In genomic region chr5:36153299-36153677, GRCh38 we compare ENCODE assay signal across 9 cellular contexts. TPM values are rescaled to one million over a fixed set of nuclear protein-coding genes. Genes with fewer than 3 reads are reported as not detected.
DNase-seq lines count a peak whose midpoint lies in the region; ATAC-seq, FAIRE-seq and TF ChIP-seq lines count a peak whose summit lies in the region.
"Had no signal": no experiment of that assay in that cellular context is flagged by ENCODE, and none has a peak within 500 bp of the region (broad histone marks: within the 10 kb centered on the region; RNA-seq: fewer than 3 reads in every experiment).

No MANE protein-coding gene starts in this region.

- H4K8ac ChIP-seq in H1 (ENCODE audit: extremely low read depth, insufficient read depth, low read length) = no peak overlapping the region

- no peak overlapping the region for H2AFZ ChIP-seq in OCI-LY3 (ENCODE audit: low read depth, low read length)
- H2AFZ ChIP-seq in H1 (ENCODE audit: low read length) = no peak overlapping the region

- no peaks in the 10 kb centered on the region for H4K20me1 ChIP-seq in OCI-LY3 (ENCODE audit: insufficient read depth, low read length)
- no peaks in the 10 kb centered on the region for H4K20me1 ChIP-seq in H1 (replicated peaks in 1 of 2; ENCODE audit: control insufficient read depth in 1 of 2, insufficient read depth in 2 of 2, low read length in 2 of 2)

- no peak overlapping the region for H3K14ac ChIP-seq in H1 (ENCODE audit: insufficient read length)

- FAIRE-seq in H1 (lab: Jason Lieb, UNC) = no peak

- H3K9me3 ChIP-seq in OCI-LY3 (ENCODE audit: insufficient read depth, low read length) (no peaks in the 10 kb centered on the region), H1 (ENCODE audit: insufficient read depth in 2 of 2, low read depth in 1 of 2, low read length in 1 of 2) (no peaks in the 10 kb centered on the region), ovary (no peaks in the 10 kb centered on the region)

- peak overlapping the region; percentile 96 for H3K4me3 ChIP-seq in GM08714 (ENCODE audit: low read length)
- peak overlapping the region; percentile 97 for H3K4me3 ChIP-seq in OCI-LY3 (ENCODE audit: low read length)
- peak overlapping the region in 2 of 4 experiments; percentile 85; a peak in 6 of 8 replicates for H3K4me3 ChIP-seq in H1 (ENCODE audit: extremely low read depth in 1 of 4, insufficient read depth in 2 of 4, low read depth in 3 of 4, low read length in 4 of 4)
- peak overlapping the region; percentile 92 for H3K4me3 ChIP-seq in ovary

- no peak overlapping the region for H3K23ac ChIP-seq in H1 (ENCODE audit: insufficient read length)

- H2BK120ac ChIP-seq in H1 (replicated peaks; ENCODE audit: low read depth, low read length) = no peak overlapping the region

- H3K79me2 ChIP-seq in OCI-LY3 (ENCODE audit: low read length) (peaks cover 42% of the 10 kb centered on the region), H1 (ENCODE audit: control insufficient read depth in 1 of 2, insufficient read depth in 2 of 2, low read length in 2 of 2) (peaks cover 0 to 43% of the 10 kb centered on the region in 2 experiments; a peak in 3 of 4 replicates)

- peaks cover 12% of the 10 kb centered on the region; the same call in 1 of the 2 replicates for H3K23me2 ChIP-seq in H1 (ENCODE audit: low read depth, low read length)

- H4K91ac ChIP-seq in H1 (replicated peaks; ENCODE audit: insufficient read length, low read length) = no peak overlapping the region

- DNase-seq in H1 (ENCODE audit: low read depth in 1 of 2, low spot score in 2 of 2) = no peak
- no peak for DNase-seq in ovary
- DNase-seq: NCI-H1092 treated with DMSO at 0.1 percent for 48 hours, nucleus accumbens had no signal

- CTCF ChIA-PET in H1 (lab: Charles Lee; ENCODE audit: partially characterized antibody) = interaction anchor here (0.6 to 6.1 kb wide), 5 partner anchors 12 to 241 kb away, joined by 3 to 44 read pairs (median 6); no protein-coding TSS in a partner anchor

- no peak for TF ChIP-seq RAD21 in H1 (IDR thresholded peaks at IDR 0.05 in 1 of 2, conservative IDR thresholded peaks at IDR 0.05 in 1 of 2; ENCODE audit: low read depth in 2 of 2, low read length in 2 of 2)

- H3K36me3 ChIP-seq in OCI-LY3 (replicated peaks; ENCODE audit: low read depth, low read length) (peaks cover 18% of the 10 kb centered on the region), H1 (ENCODE audit: control insufficient read depth in 2 of 4, insufficient read depth in 4 of 4, low read length in 3 of 4) (peaks cover 0 to 43% (median 14%) of the 10 kb centered on the region in 4 experiments; a peak in 7 of 8 replicates), ovary (no peaks in the 10 kb centered on the region)

- H3K4me1 ChIP-seq in OCI-LY3 (ENCODE audit: low read length) = peaks cover 8% of the 10 kb centered on the region; the same call in 1 of the 2 replicates
- H3K4me1 ChIP-seq in H1 (replicated peaks in 1 of 4; ENCODE audit: control insufficient read depth in 3 of 4, insufficient read depth in 4 of 4, low read length in 3 of 4) = peaks cover 0 to 5% (median 2%) of the 10 kb centered on the region in 4 experiments; a peak in 3 of 7 replicates
- H3K4me1 ChIP-seq in ovary (ENCODE audit: insufficient read depth) = peaks cover 3% of the 10 kb centered on the region

- ATAC-seq in HG03097 (IDR thresholded peaks at IDR 0.05; ENCODE audit: low FRiP score, unreplicated experiment) = no peak
- no peak for ATAC-seq in GM18511 (IDR thresholded peaks at IDR 0.05; ENCODE audit: unreplicated experiment)
- no peak for ATAC-seq in HG02763 (IDR thresholded peaks at IDR 0.05; ENCODE audit: unreplicated experiment)

- 86% methylated on average over 7 of the region's 7 CpGs; no CpG with 5 or more reads in 1 of the 2 experiments for WGBS in H1 (ENCODE audit: extremely low coverage in 1 of 2, insufficient coverage in 1 of 2, insufficient read length in 1 of 2, insufficient replicate concordance in 2 of 2, low coverage in 1 of 2, low lambda C conversion rate in 2 of 2, missing lambda C conversion rate in 1 of 2), 2 experiments
- 42 to 50% (median 47%) methylated on average over 7 of the region's 7 CpGs for WGBS in ovary, 3 donors

- POLR2A ChIA-PET in H1 (lab: Charles Lee; ENCODE audit: partially characterized antibody) = interaction anchor here (0.9 to 1.9 kb wide), 5 partner anchors 13 to 86 kb away, joined by 3 to 10 read pairs (median 4); partner anchors contain the start of gene UGT3A2

- H3K4ac ChIP-seq in H1 (replicated peaks; ENCODE audit: insufficient read length, low read depth, low read length) = no peak overlapping the region

- no peak overlapping the region for H2BK15ac ChIP-seq in H1 (ENCODE audit: low read length)

- H2BK12ac ChIP-seq in H1 (ENCODE audit: low read depth, low read length) = no peak overlapping the region

- no peaks in the 10 kb centered on the region for H3K27me3 ChIP-seq in OCI-LY3 (ENCODE audit: low read depth, low read length)
- H3K27me3 ChIP-seq in H1 (replicated peaks in 1 of 4; ENCODE audit: control insufficient read depth in 3 of 4, extremely low read depth in 1 of 4, insufficient read depth in 3 of 4, low read length in 3 of 4) = no peaks in the 10 kb centered on the region
- no peaks in the 10 kb centered on the region for H3K27me3 ChIP-seq in ovary

- H2BK20ac ChIP-seq in H1 (ENCODE audit: low read length) = no peak overlapping the region

- no peak overlapping the region for H3K18ac ChIP-seq in H1 (ENCODE audit: extremely low read depth, low read length)

- no peak for TF ChIP-seq EP300 in H1 (IDR thresholded peaks at IDR 0.05; ENCODE audit: borderline replicate concordance in 1 of 2, low read depth in 2 of 2, low read length in 2 of 2)
- TF ChIP-seq EP300 in ovary (IDR thresholded peaks at IDR 0.05) = no peak

- no peak overlapping the region for H2AK5ac ChIP-seq in H1 (ENCODE audit: low read depth, low read length)

- H3K27ac ChIP-seq in OCI-LY3 (ENCODE audit: low read length) (no peak overlapping the region), H1 (ENCODE audit: low read depth, low read length) (no peak overlapping the region), ovary (no peak overlapping the region)

- H3K9ac ChIP-seq in OCI-LY3 (ENCODE audit: low read length) (peak overlapping the region; percentile 94), H1 (replicated peaks in 1 of 4; ENCODE audit: extremely low read depth in 1 of 4, low read depth in 3 of 4, low read length in 3 of 4) (no peak overlapping the region)

- TF ChIP-seq POLR2A in H1 (IDR thresholded peaks at IDR 0.05; ENCODE audit: control extremely low read depth in 1 of 2, low read depth in 2 of 2, low read length in 2 of 2) (no peak), ovary (IDR thresholded peaks at IDR 0.05) (no peak)

- H3K56ac ChIP-seq in H1 (replicated peaks; ENCODE audit: insufficient read length, low read depth, low read length) = no peak overlapping the region

- no peak overlapping the region for H2BK5ac ChIP-seq in H1 (ENCODE audit: low read depth, low read length)

- TF ChIP-seq CTCF in OCI-LY3 (IDR thresholded peaks at IDR 0.05; ENCODE audit: low read depth, low read length) (no peak), H1 (IDR thresholded peaks at IDR 0.05; ENCODE audit: control extremely low read depth in 1 of 3, insufficient read depth in 1 of 3, low read depth in 1 of 3, low read length in 3 of 3) (no peak), ovary (IDR thresholded peaks at IDR 0.05) (no peak)

- H3K79me1 ChIP-seq in H1 (ENCODE audit: low read depth, low read length) = no peaks in the 10 kb centered on the region

- intact Hi-C loops in ovary (cut with DNase I) = loop anchor here in 1 of 4 donors (10.0 kb wide), 1 partner anchor 1238 kb away; the partner anchor contains the start of genes BRIX1 and RAD1

- H3K4me2 ChIP-seq in OCI-LY3 (ENCODE audit: low read length) (peak overlapping the region; percentile 88), H1 (ENCODE audit: insufficient read depth in 1 of 2, low read depth in 2 of 2, low read length in 2 of 2) (peak overlapping the region; percentile 76 to 96)

- H4K5ac ChIP-seq in H1 (ENCODE audit: insufficient read length, low read depth, low read length) = no peak overlapping the region

TF ChIP-seq in H1, 55 proteins besides CTCF, POLR2A, EP300 and RAD21 (continues in another document):
- TF ChIP-seq CEBPB (IDR thresholded peaks at IDR 0.05; ENCODE audit: low read depth, low read length) (no peak), FOSL1 (IDR thresholded peaks at IDR 0.05; ENCODE audit: insufficient read depth, low read depth, low read length) (no peak), RBBP5 (IDR thresholded peaks at IDR 0.05; ENCODE audit: borderline replicate concordance, low read depth, low read length) (no peak), RNF2 (IDR thresholded peaks at IDR 0.05; ENCODE audit: borderline replicate concordance, low read depth, low read length, missing control alignments, poor library complexity, severe bottlenecking) (no peak), CTBP2 (IDR thresholded peaks at IDR 0.05; ENCODE audit: borderline replicate concordance, insufficient read depth, insufficient read length, low read length) (no peak), EGR1 (IDR thresholded peaks at IDR 0.05; ENCODE audit: borderline replicate concordance, low read depth, low read length) (no peak), SIN3A (conservative IDR thresholded peaks at IDR 0.05 in 1 of 2, IDR thresholded peaks at IDR 0.05 in 1 of 2; ENCODE audit: low read depth in 1 of 2, low read length in 2 of 2) (no peak), SIX5 (IDR thresholded peaks at IDR 0.05; ENCODE audit: low read depth, low read length) (no peak)

RNA-seq across cellular contexts. Expression of gene SKP2, which starts 1.4 kb away (rescaled TPM):
- 104 TPM in 2 replicates for total RNA-seq in H1 (2021; fragmentation: NEBNext Ultra II Directional; extraction: Animal tissue kit (Norgen Biotek cat#: 25700))
- polyA plus RNA-seq in H1 (2011; rRNA removed) = 44.3 and 49.9 TPM in 2 replicates
- 57.4 TPM for polyA plus RNA-seq in H1 (2011; cell fraction: cytosol; rRNA removed)
- polyA plus RNA-seq in H1 (2011; cell fraction: nucleus; rRNA removed) = 39.0 TPM
- polyA plus RNA-seq in H1 (2012, experiment 1 of 2) = 51.0 to 89.4 TPM (median 62.0 TPM) in 4 replicates
- polyA plus RNA-seq in H1 (2012, experiment 2 of 2) = 21.8 TPM
- polyA plus RNA-seq in H1 (2013, experiment 1 of 2) = 56.4 TPM
- 59.0 TPM for polyA plus RNA-seq in H1 (2013, experiment 2 of 2)
- polyA minus RNA-seq in H1 (2011; rRNA and poly(A)+ RNA removed) = 88.9 and 129 TPM in 2 replicates
- 57.6 TPM for polyA minus RNA-seq in H1 (2011; cell fraction: cytosol; rRNA and poly(A)+ RNA removed)
- polyA minus RNA-seq in H1 (2011; cell fraction: nucleus; rRNA and poly(A)+ RNA removed) = 49.6 TPM
- total RNA-seq in ovary = 10 to 100 TPM in 4 of 7 donors, 1 to 10 TPM in 3; 7.9 to 15.4 (median 13.7) TPM
- polyA plus RNA-seq in ovary = 1 to 10 TPM; 4.5 to 10.0 TPM

RNA-seq across cellular contexts. Expression of gene LMBRD2, which starts 1.6 kb away (rescaled TPM):
- total RNA-seq in H1 (2021; fragmentation: NEBNext Ultra II Directional; extraction: Animal tissue kit (Norgen Biotek cat#: 25700)) = 3.9 and 4.1 TPM in 2 replicates
- 0.89 and 1.1 TPM in 2 replicates for polyA plus RNA-seq in H1 (2011; rRNA removed)
- 1.6 TPM for polyA plus RNA-seq in H1 (2011; cell fraction: cytosol; rRNA removed)
- 1.1 TPM for polyA plus RNA-seq in H1 (2011; cell fraction: nucleus; rRNA removed)
- 0.88 to 1.7 TPM (median 1.2 TPM) in 4 replicates for polyA plus RNA-seq in H1 (2012, experiment 1 of 2)
- polyA plus RNA-seq in H1 (2012, experiment 2 of 2) = 0.08 TPM
- 3.8 TPM for polyA plus RNA-seq in H1 (2013, experiment 1 of 2)
- polyA plus RNA-seq in H1 (2013, experiment 2 of 2) = 4.9 TPM
- 4.6 and 6.9 TPM in 2 replicates for polyA minus RNA-seq in H1 (2011; rRNA and poly(A)+ RNA removed)
- polyA minus RNA-seq in H1 (2011; cell fraction: cytosol; rRNA and poly(A)+ RNA removed) = 5.9 TPM
- 8.1 TPM for polyA minus RNA-seq in H1 (2011; cell fraction: nucleus; rRNA and poly(A)+ RNA removed)
- 1 to 10 TPM; 5.4 to 8.8 (median 6.3) TPM for total RNA-seq in ovary
- 1 to 10 TPM; 2.0 to 6.5 TPM for polyA plus RNA-seq in ovary
